ENCODE assay signal across 1 cellular context in the genomic region with DNA sequence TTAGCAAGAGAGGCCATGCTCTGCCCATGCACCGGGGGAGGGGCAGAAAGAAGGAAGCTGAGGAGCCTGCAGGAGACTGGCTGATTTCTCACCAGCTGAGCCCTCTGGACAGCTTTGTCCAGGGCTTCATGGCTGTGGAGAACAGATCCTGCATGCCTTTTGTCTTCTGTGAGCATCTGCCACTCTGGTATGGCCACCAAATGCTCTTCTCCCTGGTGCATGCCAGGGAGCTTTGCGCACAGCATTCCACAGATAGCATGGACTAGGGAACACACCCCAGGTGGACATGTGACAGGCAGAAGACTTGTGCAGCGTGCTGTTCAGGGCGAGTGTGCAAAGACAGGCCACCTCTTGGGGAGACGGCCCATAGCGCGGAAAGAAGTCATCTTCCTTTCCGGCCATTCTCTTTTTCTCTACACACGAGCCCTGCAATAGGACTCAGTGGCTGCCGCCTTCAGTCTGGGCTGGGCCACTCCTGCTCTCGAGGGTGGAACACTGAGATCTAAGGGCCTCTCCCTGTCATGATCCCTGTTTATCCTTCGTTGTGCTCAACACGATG.
TF ChIP-seq lines count a peak whose summit lies in the region.

No MANE protein-coding gene starts in this region.

TF ChIP-seq in SK-N-SH, 30 proteins besides CTCF, POLR2A, EP300 and RAD21 (continued from another document):
- TF ChIP-seq USF2 (IDR thresholded peaks at IDR 0.05; ENCODE audit: borderline replicate concordance, low read depth, low read length) (no peak), EZH2phosphoT487 (IDR thresholded peaks at IDR 0.05; ENCODE audit: borderline replicate concordance, low read depth) (no peak), RXRA (IDR thresholded peaks at IDR 0.05; ENCODE audit: borderline replicate concordance, low read depth) (no peak), YY1 (IDR thresholded peaks at IDR 0.05; ENCODE audit: low read depth) (no peak)
- TF ChIP-seq, protein P1, sequence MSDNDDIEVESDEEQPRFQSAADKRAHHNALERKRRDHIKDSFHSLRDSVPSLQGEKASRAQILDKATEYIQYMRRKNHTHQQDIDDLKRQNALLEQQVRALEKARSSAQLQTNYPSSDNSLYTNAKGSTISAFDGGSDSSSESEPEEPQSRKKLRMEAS (IDR thresholded peaks at IDR 0.05; ENCODE audit: low read depth): no peak
- TF ChIP-seq, protein P2, sequence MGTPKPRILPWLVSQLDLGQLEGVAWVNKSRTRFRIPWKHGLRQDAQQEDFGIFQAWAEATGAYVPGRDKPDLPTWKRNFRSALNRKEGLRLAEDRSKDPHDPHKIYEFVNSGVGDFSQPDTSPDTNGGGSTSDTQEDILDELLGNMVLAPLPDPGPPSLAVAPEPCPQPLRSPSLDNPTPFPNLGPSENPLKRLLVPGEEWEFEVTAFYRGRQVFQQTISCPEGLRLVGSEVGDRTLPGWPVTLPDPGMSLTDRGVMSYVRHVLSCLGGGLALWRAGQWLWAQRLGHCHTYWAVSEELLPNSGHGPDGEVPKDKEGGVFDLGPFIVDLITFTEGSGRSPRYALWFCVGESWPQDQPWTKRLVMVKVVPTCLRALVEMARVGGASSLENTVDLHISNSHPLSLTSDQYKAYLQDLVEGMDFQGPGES (IDR thresholded peaks at IDR 0.05; ENCODE audit: low read depth, low read length): no peak
TF ChIP-seq in SK-N-SH: peak in this region for 0.
